In genomic region chr11:72085836-72086475, GRCh38 we compare ENCODE assay signal across 11 cellular contexts.
A peak's percentile ranks its signal among the peaks of the same experiment; 100 is the strongest.
DNase-seq lines count a peak whose midpoint lies in the region; ATAC-seq lines count a peak whose summit lies in the region.
"Had no signal": no experiment of that assay in that cellular context is flagged by ENCODE, and none has a peak within 500 bp of the region (broad histone marks: within the 10 kb centered on the region; RNA-seq: fewer than 3 reads in every experiment).

No MANE protein-coding gene starts in this region.

- no peak for ATAC-seq in HG02642 (IDR thresholded peaks at IDR 0.05; ENCODE audit: poor library complexity, unreplicated experiment)
- ATAC-seq in HG03457 (IDR thresholded peaks at IDR 0.05; ENCODE audit: unreplicated experiment): no peak
- ATAC-seq: Panc1 had no signal

- H3K27ac ChIP-seq in cingulate gyrus (ENCODE audit: low read depth, low read length): peak overlapping the region; percentile 96
- H3K27ac ChIP-seq: GM23248 had no signal

- DNase-seq in DMS53 (lab: John Stamatoyannopoulos, UW): peak; percentile 38
- DNase-seq in DMS53 treated with DMSO at 0.1 percent for 48 hours (lab: John Stamatoyannopoulos, UW; ENCODE audit: unreplicated experiment): no peak
- DNase-seq in NCI-H2171 treated with DMSO at 0.1 percent for 48 hours (lab: John Stamatoyannopoulos, UW): peak; percentile 74
- peak in 32 of 56 donors; percentile 10 to 79 (median 32) for DNase-seq in nucleus accumbens (lab: John Stamatoyannopoulos, UW)
- no peak for DNase-seq in T1000 (lab: John Stamatoyannopoulos, UW)
- DNase-seq: activated gamma-delta T cell, GM23248 had no signal

Comparison
In these comparisons a context has a peak if more than half of its experiments do, and no peak if none do; other contexts are left out.
1. DNase-seq: peak in DMS53 (single experiment), NCI-H2171 treated with DMSO at 0.1 percent for 48 hours (single experiment) and nucleus accumbens (32 of 56); none in DMS53 treated with DMSO at 0.1 percent for 48 hours (single experiment) and T1000 (single experiment).